In the genomic region with DNA sequence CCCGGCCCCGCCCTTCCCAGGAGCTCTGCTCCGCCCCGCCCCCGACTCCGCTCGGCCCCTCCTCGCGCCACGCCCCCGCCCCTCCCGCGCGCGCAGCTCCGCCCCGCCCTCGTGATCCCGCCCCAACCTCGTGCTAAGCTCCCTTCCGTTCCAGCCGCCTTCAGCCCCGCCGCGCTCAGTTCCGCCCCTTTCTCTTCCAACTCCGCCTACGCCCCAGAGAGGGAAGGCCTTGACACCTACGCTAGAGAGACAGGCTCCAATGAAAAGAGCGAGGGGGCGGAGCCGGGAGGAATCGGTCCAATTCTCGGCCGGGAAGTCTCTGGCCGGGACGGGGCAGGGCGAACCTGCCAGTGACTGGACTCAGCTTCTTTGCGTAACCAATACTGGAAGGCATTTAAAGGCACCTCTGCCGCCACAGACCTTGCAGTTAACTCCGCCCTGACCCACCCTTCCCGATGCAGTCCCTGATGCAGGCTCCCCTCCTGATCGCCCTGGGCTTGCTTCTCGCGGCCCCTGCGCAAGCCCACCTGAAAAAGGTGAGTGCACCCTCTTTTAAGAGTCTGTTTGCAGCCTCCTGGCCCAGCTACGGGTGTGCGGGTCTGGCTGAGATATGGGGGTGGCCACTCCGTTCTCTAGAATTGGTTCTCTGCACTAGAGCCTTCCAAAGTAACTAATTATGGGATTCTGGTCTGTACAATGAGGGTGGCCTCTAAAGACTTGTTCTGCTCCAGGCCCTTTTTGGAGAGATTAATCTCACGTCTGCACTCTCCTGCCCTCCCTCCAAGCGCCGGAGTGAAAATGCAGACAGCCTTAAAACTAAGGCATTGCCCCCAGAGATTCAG, we compare ENCODE assay signal across 8 cellular contexts. TPM values are rescaled to one million over a fixed set of nuclear protein-coding genes. Genes with fewer than 3 reads are reported as not detected.
DNase-seq lines count a peak whose midpoint lies in the region; ATAC-seq and TF ChIP-seq lines count a peak whose summit lies in the region.

A gene (plus strand): TSS at position 424 of the 842 bp plus-strand sequence. CDS start 32 bp downstream, at position 456.

- DNase-seq in AG08395 (ENCODE audit: low spot score) = peak; percentile 99
- peak; percentile 99 for DNase-seq in NCI-H345 (lab: John Stamatoyannopoulos, UW)
- peak; percentile 92 for DNase-seq in activated B cell treated with CpG ODN at 0.5 μM for 24 hours
- DNase-seq in caudate nucleus (lab: John Stamatoyannopoulos, UW) = peak; percentile 84 to 100 (median 99)
- peak; percentile 97 for DNase-seq in iPS-NIHi7 (ENCODE audit: extremely low spot score)
- peak; percentile 97 for DNase-seq in smooth muscle cell (lab: John Stamatoyannopoulos, UW; ENCODE audit: unreplicated experiment)

- H3K4me2 ChIP-seq in smooth muscle cell = peak within 1 kb of the TSS; percentile 100

- TF ChIP-seq CTCF in activated B cell treated with CpG ODN at 0.5 μM for 24 hours (IDR thresholded peaks at IDR 0.05) (no peak), smooth muscle cell (IDR thresholded peaks at IDR 0.05; ENCODE audit: borderline replicate concordance, insufficient read depth, poor library complexity, severe bottlenecking) (no peak)

- H3K9ac ChIP-seq in smooth muscle cell (ENCODE audit: low read depth) = peak within 1 kb of the TSS; percentile 67

- no peaks in the 10 kb centered on the region for H3K27me3 ChIP-seq in smooth muscle cell (ENCODE audit: low read depth)

- ATAC-seq in HG03196 (IDR thresholded peaks at IDR 0.05; ENCODE audit: unreplicated experiment) (peak; percentile 80), activated B cell treated with CpG ODN at 0.5 μM for 24 hours (ENCODE audit: low read depth) (peak; percentile 83)

- peaks cover 16% of the 10 kb centered on the region for H3K36me3 Mint-ChIP-seq in activated B cell treated with CpG ODN at 0.5 μM for 24 hours (ENCODE audit: low read depth)

- CTCF ChIA-PET in activated B cell treated with CpG ODN at 0.5 μM for 24 hours (lab: Charles Lee) = interaction anchor here (0.6 to 2.1 kb wide), 9 partner anchors 12 to 815 kb away, joined by 3 to 16 read pairs (median 3); a partner anchor contains a TSS

- intact Hi-C loops in activated B cell treated with CpG ODN at 0.5 μM for 24 hours (cut with micrococcal nuclease) = loop anchor here (1.0 to 10.0 kb wide), 11 partner anchors 14 to 896 kb away; a partner anchor contains a TSS

- POLR2A ChIA-PET in activated B cell treated with CpG ODN at 0.5 μM for 24 hours (lab: Charles Lee) = interaction anchor here (0.6 to 3.2 kb wide), 51 partner anchors 9 to 1293 kb away, joined by 3 to 41 read pairs (median 5); a partner anchor contains a TSS

- peaks cover 23% of the 10 kb centered on the region for H3K79me2 ChIP-seq in smooth muscle cell (ENCODE audit: low read depth)

- H3K27me3 Mint-ChIP-seq in activated B cell treated with CpG ODN at 0.5 μM for 24 hours = no peaks in the 10 kb centered on the region

- in situ Hi-C loops in GM18951 (cut with MboI; ENCODE audit: low sequenced_read_pairs, unreplicated experiment) = no loop called here

- peak within 1 kb of the TSS; percentile 96 for H3K27ac Mint-ChIP-seq in activated B cell treated with CpG ODN at 0.5 μM for 24 hours

- peaks cover 7% of the 10 kb centered on the region for H3K4me1 ChIP-seq in smooth muscle cell (ENCODE audit: low read depth)

- WGBS in smooth muscle cell (ENCODE audit: low lambda C conversion rate) = under 1% methylated on average over 47 of the region's 52 CpGs

- H3K4me1 Mint-ChIP-seq in activated B cell treated with CpG ODN at 0.5 μM for 24 hours = peaks cover 65% of the 10 kb centered on the region

- peak within 1 kb of the TSS; percentile 97 for H2AFZ ChIP-seq in smooth muscle cell (ENCODE audit: low read depth)

- no peaks in the 10 kb centered on the region for H3K9me3 ChIP-seq in smooth muscle cell (replicated peaks; ENCODE audit: low read depth)

- H3K4me3 Mint-ChIP-seq in activated B cell treated with CpG ODN at 0.5 μM for 24 hours = peak within 1 kb of the TSS; percentile 96

- H4K20me1 ChIP-seq in smooth muscle cell (ENCODE audit: low read depth) = no peaks in the 10 kb centered on the region

- no peaks in the 10 kb centered on the region for H3K36me3 ChIP-seq in smooth muscle cell (ENCODE audit: low read depth)

- H3K9me3 Mint-ChIP-seq in activated B cell treated with CpG ODN at 0.5 μM for 24 hours = no peaks in the 10 kb centered on the region

- H3K27ac ChIP-seq in caudate nucleus (ENCODE audit: low read depth, low read length) (peak within 1 kb of the TSS; percentile 84), smooth muscle cell (ENCODE audit: low read depth) (peak within 1 kb of the TSS; percentile 59)

- peak within 1 kb of the TSS; percentile 96 for H3K4me3 ChIP-seq in smooth muscle cell

- no peaks in the 10 kb centered on the region for H3F3A ChIP-seq in smooth muscle cell (ENCODE audit: low read depth)

- TF ChIP-seq POLR2A in GM18951 (IDR thresholded peaks at IDR 0.05; ENCODE audit: extremely low read depth, insufficient read depth, insufficient read length) = peak; percentile 93

RNA-seq across cellular contexts. Expression of the gene that starts here (rescaled TPM):
- total RNA-seq in activated B cell treated with CpG ODN at 0.5 μM for 24 hours = 51.3 and 53.1 TPM in 2 replicates
- total RNA-seq in smooth muscle cell = 35.0 and 36.1 TPM in 2 replicates
- polyA plus RNA-seq in smooth muscle cell = 16.3 and 20.3 TPM in 2 replicates

Comparison
In these comparisons a context has a peak if more than half of its experiments do, and no peak if none do; other contexts are left out.
1. Peak in every context shown above with its lines: DNase-seq, ATAC-seq, H3K4me3 ChIP-seq and H3K27ac ChIP-seq.